ENCODE assay signal across 11 cellular contexts in the genomic region with DNA sequence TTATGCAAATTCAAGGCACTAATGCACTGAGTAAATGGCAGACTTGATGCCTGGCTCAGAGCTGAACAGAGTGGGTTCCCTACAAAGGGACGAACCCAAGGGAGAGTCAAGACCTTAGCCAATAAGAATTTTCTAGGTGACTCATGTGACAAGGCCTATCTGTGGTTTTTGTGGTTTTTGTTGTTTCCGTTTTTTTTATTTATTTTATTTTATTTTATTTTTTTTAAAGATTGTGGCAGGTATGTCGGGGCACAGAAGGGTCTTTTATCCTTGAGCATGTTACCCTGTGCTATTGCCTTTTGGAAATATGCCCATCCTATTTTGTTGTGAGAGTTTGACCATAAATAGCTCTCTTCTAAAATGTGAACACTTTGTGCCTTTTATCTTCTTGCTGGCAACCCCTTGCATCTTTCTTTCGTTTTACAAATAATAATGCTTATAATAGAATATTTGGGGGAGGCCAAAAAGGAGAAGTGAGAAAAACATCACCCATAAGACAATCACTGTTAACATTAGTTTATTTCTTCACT.
A peak's percentile ranks its signal among the peaks of the same experiment; 100 is the strongest.
DNase-seq lines count a peak whose midpoint lies in the region; ATAC-seq, FAIRE-seq and TF ChIP-seq lines count a peak whose summit lies in the region.
"Had no signal": no experiment of that assay in that cellular context is flagged by ENCODE, and none has a peak within 500 bp of the region (broad histone marks: within the 10 kb centered on the region; RNA-seq: fewer than 3 reads in every experiment).

No MANE protein-coding gene starts in this region.

- FAIRE-seq in H54 (lab: Jason Lieb, UNC), result no peak

- DNase-seq in RPMI8226 (peak; percentile 52), H54 (ENCODE audit: insufficient read length, low spot score) (no peak), occipital lobe (lab: John Stamatoyannopoulos, UW) (no peak), retina (no peak), NCI-H2029 (lab: John Stamatoyannopoulos, UW) (no peak)
- DNase-seq: activated CD8-positive, alpha-beta memory T cell treated with anti-CD3 and anti-CD28 coated beads, Interleukin-2, amount 10 ng/mL, durations not matched to agents 7 days and 5 days; kidney glomerular epithelial cell; NCI-H226 had no signal

- ATAC-seq in GM18517 (IDR thresholded peaks at IDR 0.05; ENCODE audit: unreplicated experiment) (peak; percentile 98), GM21423 (IDR thresholded peaks at IDR 0.05; ENCODE audit: unreplicated experiment) (peak; percentile 97), HG03095 (IDR thresholded peaks at IDR 0.05; ENCODE audit: unreplicated experiment) (peak; percentile 97)
- ATAC-seq: activated CD8-positive, alpha-beta memory T cell treated with anti-CD3 and anti-CD28 coated beads, Interleukin-2, amount 10 ng/mL, durations not matched to agents 7 days and 5 days had no signal

- no peak for TF ChIP-seq POLR2A in H54 (IDR thresholded peaks at IDR 0.05; ENCODE audit: low read depth, low read length)
